ENCODE assay signal across 8 cellular contexts in genomic region chr19:48480476-48481190, GRCh38. TPM values are rescaled to one million over a fixed set of nuclear protein-coding genes. Genes with fewer than 3 reads are reported as not detected.
DNase-seq lines count a peak whose midpoint lies in the region; ATAC-seq and TF ChIP-seq lines count a peak whose summit lies in the region.

No MANE protein-coding gene starts in this region.

- H3K9me3 ChIP-seq in ES-I3 (ENCODE audit: control insufficient read depth, insufficient read depth, low read length): no peaks in the 10 kb centered on the region
- H3K9me3 ChIP-seq in duodenal mucosa (ENCODE audit: control insufficient read depth in 1 of 2, low read length in 2 of 2): no peaks in the 10 kb centered on the region
- no peaks in the 10 kb centered on the region for H3K9me3 ChIP-seq in mononuclear cell (ENCODE audit: low read depth, low read length)
- H3K9me3 ChIP-seq in suprapubic skin: no peaks in the 10 kb centered on the region

- H3K36me3 ChIP-seq in ES-I3 (ENCODE audit: insufficient read depth, low read length): peaks cover 4% of the 10 kb centered on the region
- H3K36me3 ChIP-seq in duodenal mucosa (ENCODE audit: control insufficient read depth in 1 of 2, insufficient read depth in 2 of 2, low read length in 2 of 2): peaks cover 3 to 34% of the 10 kb centered on the region in 2 donors
- peaks cover 39% of the 10 kb centered on the region for H3K36me3 ChIP-seq in suprapubic skin

- TF ChIP-seq CTCF in suprapubic skin (IDR thresholded peaks at IDR 0.05): no peak

- DNase-seq in activated CD4-positive, alpha-beta T cell treated with anti-CD3 and anti-CD28 coated beads, Interleukin-2, amount 50 U/mL, for 4 hours: peak; percentile 34
- DNase-seq in suprapubic skin (ENCODE audit: low spot score in 2 of 2): no peak
- no peak for DNase-seq in A172 (ENCODE audit: low spot score)

- WGBS in suprapubic skin: 1% methylated on average over 37 of the region's 50 CpGs

- H3K4me1 ChIP-seq in ES-I3 (ENCODE audit: insufficient read depth, low read length) (no peaks in the 10 kb centered on the region), duodenal mucosa (ENCODE audit: control insufficient read depth in 1 of 2, insufficient read depth in 2 of 2, low read length in 2 of 2) (peaks cover 10 to 13% of the 10 kb centered on the region in 2 donors), mononuclear cell (ENCODE audit: insufficient read depth, low read length) (peaks cover 16% of the 10 kb centered on the region), suprapubic skin (peaks cover 24% of the 10 kb centered on the region)

- TF ChIP-seq POLR2A in suprapubic skin (IDR thresholded peaks at IDR 0.05): no peak

- TF ChIP-seq EP300 in suprapubic skin (IDR thresholded peaks at IDR 0.05): no peak

- H3K27me3 ChIP-seq in duodenal mucosa (ENCODE audit: control insufficient read depth in 1 of 2, insufficient read depth in 2 of 2, low read length in 2 of 2): no peaks in the 10 kb centered on the region
- H3K27me3 ChIP-seq in mononuclear cell (ENCODE audit: insufficient read depth, low read length): no peaks in the 10 kb centered on the region
- no peaks in the 10 kb centered on the region for H3K27me3 ChIP-seq in suprapubic skin

- H3K9ac ChIP-seq in ES-I3 (ENCODE audit: low read depth, low read length): peak overlapping the region; percentile 52; the same call in 1 of the 2 replicates
- peak overlapping the region; percentile 48 to 69 for H3K9ac ChIP-seq in duodenal mucosa (ENCODE audit: low read depth in 1 of 2, low read length in 2 of 2)

- ATAC-seq in HG03520 (IDR thresholded peaks at IDR 0.05; ENCODE audit: unreplicated experiment): no peak
- no peak for ATAC-seq in HG03521 (IDR thresholded peaks at IDR 0.05; ENCODE audit: unreplicated experiment)

- peak overlapping the region; percentile 62 for H3K27ac ChIP-seq in duodenal mucosa (ENCODE audit: low read depth, low read length)
- peak overlapping the region; percentile 80 for H3K27ac ChIP-seq in suprapubic skin

- peak overlapping the region; percentile 62 to 67 for H3K4me3 ChIP-seq in duodenal mucosa (ENCODE audit: low read depth in 1 of 2, low read length in 2 of 2)
- peak overlapping the region; percentile 49 for H3K4me3 ChIP-seq in mononuclear cell (ENCODE audit: low read length)
- H3K4me3 ChIP-seq in suprapubic skin: peak overlapping the region; percentile 58

RNA-seq across cellular contexts. Expression of gene CYTH2, which starts 11.5 kb away (rescaled TPM):
- total RNA-seq in mononuclear cell: 14.9 TPM
- 10 to 100 TPM; 54.9 to 86.5 (median 63.2) TPM for total RNA-seq in suprapubic skin
- 28.7 and 38.5 TPM in 2 replicates for total RNA-seq in A172 (2014; rRNA removed; shearing (Covaris generic))

RNA-seq across cellular contexts. Expression of gene KCNJ14, which starts 25.3 kb away (rescaled TPM):
- total RNA-seq in mononuclear cell: 1.7 TPM
- 1 to 10 TPM; 4.2 to 4.7 (median 4.6) TPM for total RNA-seq in suprapubic skin
- total RNA-seq in A172 (2014; rRNA removed; shearing (Covaris generic)): 0.36 and 0.55 TPM in 2 replicates

RNA-seq across cellular contexts. Expression of gene LMTK3, which starts 31.0 kb away (rescaled TPM):
- 1.5 TPM for total RNA-seq in mononuclear cell
- total RNA-seq in suprapubic skin: 1 to 10 TPM; 1.3 to 3.5 (median 1.6) TPM
- not detected in 2 replicates for total RNA-seq in A172 (2014; rRNA removed; shearing (Covaris generic))

RNA-seq across cellular contexts. Expression of gene GRWD1, which starts 34.9 kb away (rescaled TPM):
- total RNA-seq in mononuclear cell (15.2 TPM), suprapubic skin (10 to 100 TPM; 24.5 to 53.4 (median 40.1) TPM)
- 38.9 and 55.4 TPM in 2 replicates for total RNA-seq in A172 (2014; rRNA removed; shearing (Covaris generic))

Comparison
In these comparisons a context has a peak if more than half of its experiments do, and no peak if none do; other contexts are left out.
1. DNase-seq: peak in activated CD4-positive, alpha-beta T cell treated with anti-CD3 and anti-CD28 coated beads, Interleukin-2, amount 50 U/mL, for 4 hours (2 of 2); none in suprapubic skin (0 of 2) and A172 (single experiment).
2. Peak in every context shown above with its lines, with median percentiles within 50 percentile points of each other: H3K4me3 ChIP-seq.